15 cellular contexts compared by ENCODE assay signal in the genomic region with DNA sequence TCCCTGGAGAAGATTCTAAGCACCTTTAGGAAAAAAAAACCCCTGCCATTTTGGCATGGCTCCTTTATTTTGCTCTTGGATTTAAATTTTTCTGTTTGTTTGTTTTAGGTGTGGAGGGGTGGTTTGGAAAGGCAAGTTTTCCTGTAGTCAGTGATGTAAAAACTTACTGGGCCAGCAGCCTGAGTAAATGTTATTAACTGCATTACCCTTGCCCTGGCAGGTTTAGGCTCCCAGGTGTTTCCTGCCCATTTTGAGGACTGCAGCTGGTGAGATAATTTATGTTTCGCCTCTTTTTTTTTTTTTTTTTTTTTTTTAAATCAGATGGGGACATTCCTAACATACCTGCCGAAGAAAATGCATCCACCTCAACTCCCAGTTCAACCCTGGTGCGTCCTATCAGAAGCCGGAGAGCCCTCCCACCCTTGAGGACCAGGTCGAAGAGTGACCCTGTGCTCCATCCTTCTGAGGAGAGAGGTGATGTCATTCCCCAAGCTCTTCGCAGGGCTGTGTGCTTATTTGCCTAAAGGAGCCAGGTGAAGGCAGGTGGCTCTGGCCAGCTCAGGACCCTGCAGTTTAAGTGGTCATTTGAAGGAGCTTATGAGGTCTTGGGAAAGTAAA.
A peak's percentile ranks its signal among the peaks of the same experiment; 100 is the strongest.
DNase-seq lines count a peak whose midpoint lies in the region; ATAC-seq and TF ChIP-seq lines count a peak whose summit lies in the region.
"Had no signal": no experiment of that assay in that cellular context is flagged by ENCODE, and none has a peak within 500 bp of the region (broad histone marks: within the 10 kb centered on the region; RNA-seq: fewer than 3 reads in every experiment).

No MANE protein-coding gene starts in this region.

- H3K27ac Mint-ChIP-seq in activated T-helper 2 cell treated with anti-CD3 and anti-CD28 coated beads, Interferon-gamma antibody, Interleukin-2, Interleukin-4, amounts not matched to agents 10 μg/mL and 5 μg/mL and 100 μg/mL, durations not matched to agents 14 hours and 24 hours and 36 hours: no peak overlapping the region
- H3K27ac Mint-ChIP-seq: activated CD8-positive, alpha-beta T cell treated with anti-CD3 and anti-CD28 coated beads, Interleukin-2, amount 10 ng/mL, durations not matched to agents 7 days and 5 days; activated T-helper 17 cell treated with anti-CD3 and anti-CD28 coated beads, Interleukin-2, amount 50 U/mL, for 72 hours; stimulated activated naive CD8-positive, alpha-beta T cell treated with anti-CD3 and anti-CD28 coated beads, Interleukin-15, Interleukin-2, amounts not matched to agents 100 ng/mL and 50 ng/mL, for 24 hours had no signal

- TF ChIP-seq CTCF in upper lobe of left lung (IDR thresholded peaks at IDR 0.05): no peak

- H3K4me3 ChIP-seq in upper lobe of left lung: no peak overlapping the region
- H3K4me3 ChIP-seq: smooth muscle cell had no signal

- H3K4me3 Mint-ChIP-seq in activated T-helper 2 cell treated with anti-CD3 and anti-CD28 coated beads, Interferon-gamma antibody, Interleukin-2, Interleukin-4, amounts not matched to agents 10 μg/mL and 5 μg/mL and 100 μg/mL, durations not matched to agents 14 hours and 24 hours and 36 hours (ENCODE audit: low read depth): no peak overlapping the region
- H3K4me3 Mint-ChIP-seq: activated CD8-positive, alpha-beta T cell treated with anti-CD3 and anti-CD28 coated beads, Interleukin-2, amount 10 ng/mL, durations not matched to agents 7 days and 5 days; activated T-helper 17 cell treated with anti-CD3 and anti-CD28 coated beads, Interleukin-2, amount 50 U/mL, for 72 hours; stimulated activated naive CD8-positive, alpha-beta T cell treated with anti-CD3 and anti-CD28 coated beads, Interleukin-15, Interleukin-2, amounts not matched to agents 100 ng/mL and 50 ng/mL, for 24 hours had no signal

- ATAC-seq in upper lobe of left lung (ENCODE audit: low FRiP score in 2 of 2): peak; percentile 36 to 69
- ATAC-seq: activated CD8-positive, alpha-beta T cell treated with anti-CD3 and anti-CD28 coated beads, Interleukin-2, amount 10 ng/mL, durations not matched to agents 7 days and 5 days; activated T-helper 17 cell treated with anti-CD3 and anti-CD28 coated beads, Interleukin-2, amount 50 U/mL, for 72 hours had no signal

- H3K9me3 Mint-ChIP-seq in activated T-helper 2 cell treated with anti-CD3 and anti-CD28 coated beads, Interferon-gamma antibody, Interleukin-2, Interleukin-4, amounts not matched to agents 10 μg/mL and 5 μg/mL and 100 μg/mL, durations not matched to agents 14 hours and 24 hours and 36 hours: no peaks in the 10 kb centered on the region
- H3K9me3 Mint-ChIP-seq: activated T-helper 17 cell treated with anti-CD3 and anti-CD28 coated beads, Interleukin-2, amount 50 U/mL, for 72 hours; stimulated activated naive CD8-positive, alpha-beta T cell treated with anti-CD3 and anti-CD28 coated beads, Interleukin-15, Interleukin-2, amounts not matched to agents 100 ng/mL and 50 ng/mL, for 24 hours had no signal

- intact Hi-C loops in activated T-helper 2 cell treated with anti-CD3 and anti-CD28 coated beads, Interferon-gamma antibody, Interleukin-2, Interleukin-4, amounts not matched to agents 10 μg/mL and 5 μg/mL and 100 μg/mL, durations not matched to agents 14 hours and 24 hours and 36 hours (cut with micrococcal nuclease): no loop called here

- H3K36me3 ChIP-seq in upper lobe of left lung: peaks cover 0 to 9% (median 0%) of the 10 kb centered on the region in 4 donors

- H3K4me1 ChIP-seq in upper lobe of left lung: peaks cover 0 to 3% (median 2%) of the 10 kb centered on the region in 4 donors

- H3K36me3 Mint-ChIP-seq in activated T-helper 2 cell treated with anti-CD3 and anti-CD28 coated beads, Interferon-gamma antibody, Interleukin-2, Interleukin-4, amounts not matched to agents 10 μg/mL and 5 μg/mL and 100 μg/mL, durations not matched to agents 14 hours and 24 hours and 36 hours (ENCODE audit: low read depth): no peaks in the 10 kb centered on the region

- no peaks in the 10 kb centered on the region for H3K4me1 Mint-ChIP-seq in activated T-helper 2 cell treated with anti-CD3 and anti-CD28 coated beads, Interferon-gamma antibody, Interleukin-2, Interleukin-4, amounts not matched to agents 10 μg/mL and 5 μg/mL and 100 μg/mL, durations not matched to agents 14 hours and 24 hours and 36 hours (ENCODE audit: low read depth)
- H3K4me1 Mint-ChIP-seq: activated T-helper 17 cell treated with anti-CD3 and anti-CD28 coated beads, Interleukin-2, amount 50 U/mL, for 72 hours had no signal

- H3K27ac ChIP-seq in upper lobe of left lung: no peak overlapping the region

- 52 to 64% methylated on average over 5 to 6 of the region's 6 CpGs for WGBS in upper lobe of left lung, 2 donors

- H3K27me3 ChIP-seq in upper lobe of left lung: no peaks in the 10 kb centered on the region

- no peaks in the 10 kb centered on the region for H3K9me3 ChIP-seq in upper lobe of left lung

- TF ChIP-seq EP300 in upper lobe of left lung (IDR thresholded peaks at IDR 0.05): no peak

- DNase-seq in SIG-M5 treated with dmso at 0.1 percent for 504 hours (lab: John Stamatoyannopoulos, UW; ENCODE audit: unreplicated experiment) (peak; percentile 4), SIG-M5 (lab: John Stamatoyannopoulos, UW) (no peak), NCI-H774 (lab: John Stamatoyannopoulos, UW) (peak; percentile 65), iPS DF 4.7 (ENCODE audit: extremely low read depth, low spot score) (peak; percentile 51), upper lobe of left lung (no peak), NCI-H1694 (lab: John Stamatoyannopoulos, UW) (no peak), mesenteric fat pad (ENCODE audit: low spot score) (no peak)
- DNase-seq in activated T-helper 2 cell treated with anti-CD3 and anti-CD28 coated beads, Interferon-gamma antibody, Interleukin-2, Interleukin-4, amounts not matched to agents 10 μg/mL and 5 μg/mL and 100 μg/mL, durations not matched to agents 14 hours and 24 hours and 36 hours (ENCODE audit: low spot score): no peak
- DNase-seq: ACHN; activated CD8-positive, alpha-beta T cell treated with anti-CD3 and anti-CD28 coated beads, Interleukin-2, amount 10 ng/mL, durations not matched to agents 7 days and 5 days; anterior cingulate cortex; cortex of kidney had no signal

- no peak for TF ChIP-seq POLR2A in upper lobe of left lung (IDR thresholded peaks at IDR 0.05)

- H3K27me3 Mint-ChIP-seq in activated T-helper 2 cell treated with anti-CD3 and anti-CD28 coated beads, Interferon-gamma antibody, Interleukin-2, Interleukin-4, amounts not matched to agents 10 μg/mL and 5 μg/mL and 100 μg/mL, durations not matched to agents 14 hours and 24 hours and 36 hours (ENCODE audit: low read depth): peaks cover 1% of the 10 kb centered on the region

Comparison
In these comparisons a context has a peak if more than half of its experiments do, and no peak if none do; other contexts are left out.
1. DNase-seq: peak in SIG-M5 treated with dmso at 0.1 percent for 504 hours (single experiment), NCI-H774 (single experiment) and iPS DF 4.7 (single experiment); none in SIG-M5 (single experiment), upper lobe of left lung (0 of 2), NCI-H1694 (single experiment), activated T-helper 2 cell treated with anti-CD3 and anti-CD28 coated beads, Interferon-gamma antibody, Interleukin-2, Interleukin-4, amounts not matched to agents 10 μg/mL and 5 μg/mL and 100 μg/mL, durations not matched to agents 14 hours and 24 hours and 36 hours (single experiment) and mesenteric fat pad (single experiment).